17 cellular contexts compared by ENCODE assay signal in the genomic region with DNA sequence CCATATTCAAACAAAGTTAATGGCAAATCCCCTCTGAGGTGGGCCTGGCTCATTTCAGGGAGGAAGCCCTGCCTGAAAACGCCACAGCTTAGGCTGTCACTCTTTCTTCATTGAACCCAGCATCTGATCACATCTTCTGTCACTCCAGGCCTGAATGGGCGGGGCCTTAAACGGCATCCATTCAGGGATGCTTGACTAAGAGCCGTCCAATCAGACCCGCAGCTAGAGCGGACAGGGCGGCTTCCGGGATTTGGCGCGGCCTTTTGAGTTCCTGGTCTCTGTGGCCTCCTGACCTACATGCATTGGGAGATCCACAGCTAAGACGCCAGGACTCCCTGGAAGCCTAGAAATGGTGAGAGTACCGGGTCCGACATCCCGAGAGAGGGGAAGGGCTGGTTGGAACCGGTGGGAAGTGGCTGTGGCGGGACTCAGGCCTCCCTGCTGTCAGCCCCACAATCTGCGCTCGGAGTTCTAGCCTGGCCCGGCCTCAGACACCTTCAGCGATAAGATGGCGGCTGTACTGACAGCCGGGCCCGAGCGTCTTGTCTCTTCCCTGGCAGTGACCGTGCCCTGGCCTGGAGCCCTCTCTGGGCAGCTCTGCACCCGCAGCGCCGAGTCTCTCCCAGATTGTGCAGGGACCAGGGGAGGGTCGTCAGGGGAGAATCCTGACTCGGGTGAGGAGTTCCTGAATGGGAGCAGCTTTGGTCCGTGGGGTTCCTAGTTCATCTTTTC. TPM values are rescaled to one million over a fixed set of nuclear protein-coding genes. Genes with fewer than 3 reads are reported as not detected.
DNase-seq lines count a peak whose midpoint lies in the region; ATAC-seq lines count a peak whose summit lies in the region.
"Had no signal": no experiment of that assay in that cellular context is flagged by ENCODE, and none has a peak within 500 bp of the region (broad histone marks: within the 10 kb centered on the region; RNA-seq: fewer than 3 reads in every experiment).

A gene (plus strand): TSS at position 261 of the 732 bp plus-strand sequence. CDS start 89 bp downstream, at position 350.

- peak; percentile 3 for DNase-seq in stimulated activated CD4-positive, alpha-beta T cell treated with anti-CD3 and anti-CD28 coated beads, Interleukin-15, amount 100 ng/mL, for 24 hours
- DNase-seq in stimulated activated CD4-positive, alpha-beta T cell treated with anti-CD3 and anti-CD28 coated beads, Interleukin-12 subunit alpha, Interleukin-12 subunit beta, amount 100 ng/mL, for 4 hours = no peak
- DNase-seq in OCI-M1 (lab: John Stamatoyannopoulos, UW) (peak; percentile 96), islet precursor cell (peak; percentile 43), left lobe of liver (ENCODE audit: low spot score) (no peak), NCI-H510A treated with DMSO at 0.1 percent for 48 hours (lab: John Stamatoyannopoulos, UW) (no peak)
- DNase-seq: Calu3; CD4-positive, CD25-positive, alpha-beta regulatory T cell; DND-41; GDM1; GM23248; NCI-H1417; NCI-H2081; NCI-H524; SIG-M5 had no signal

- ATAC-seq in HG03135 (IDR thresholded peaks at IDR 0.05; ENCODE audit: unreplicated experiment) = no peak
- ATAC-seq in left lobe of liver = no peak
- ATAC-seq: HCT116 had no signal

RNA-seq across cellular contexts. Expression of the gene that starts here (rescaled TPM):
- not detected for total RNA-seq in left lobe of liver
- total RNA-seq: Calu3; CD4-positive, CD25-positive, alpha-beta regulatory T cell; GM23248 had no signal

Comparison
In these comparisons a context has a peak if more than half of its experiments do, and no peak if none do; other contexts are left out.
1. DNase-seq: peak in stimulated activated CD4-positive, alpha-beta T cell treated with anti-CD3 and anti-CD28 coated beads, Interleukin-15, amount 100 ng/mL, for 24 hours (single experiment), OCI-M1 (single experiment) and islet precursor cell (single experiment); none in stimulated activated CD4-positive, alpha-beta T cell treated with anti-CD3 and anti-CD28 coated beads, Interleukin-12 subunit alpha, Interleukin-12 subunit beta, amount 100 ng/mL, for 4 hours (single experiment), left lobe of liver (single experiment) and NCI-H510A treated with DMSO at 0.1 percent for 48 hours (single experiment).